Comparison of ENCODE assay signal across 10 cellular contexts in the genomic region with DNA sequence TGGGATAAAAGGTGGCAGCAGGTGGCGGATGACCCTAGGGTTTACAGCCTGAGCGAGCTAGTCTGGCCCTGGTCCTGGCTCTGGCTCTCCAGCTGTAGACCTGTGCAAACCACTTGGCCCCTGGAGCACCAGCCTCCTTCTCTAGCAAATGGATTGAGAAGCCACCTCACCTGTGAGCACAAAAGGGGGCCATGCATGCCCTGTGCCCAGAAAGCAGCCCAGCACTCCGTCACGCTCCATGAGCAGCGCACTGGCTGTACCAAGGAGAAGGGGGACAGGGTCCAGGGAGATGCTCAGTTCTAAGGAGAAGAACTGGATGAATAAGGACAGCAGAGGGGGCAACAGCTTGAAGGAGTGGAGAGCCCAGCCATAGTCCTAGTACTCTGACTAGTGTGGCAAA. TPM values are rescaled to one million over a fixed set of nuclear protein-coding genes. Genes with fewer than 3 reads are reported as not detected.
"Had no signal": no experiment of that assay in that cellular context is flagged by ENCODE, and none has a peak within 500 bp of the region (broad histone marks: within the 10 kb centered on the region; RNA-seq: fewer than 3 reads in every experiment).

No MANE protein-coding gene starts in this region.

- H3K9ac ChIP-seq: GM23248 had no signal

- H3K36me3 ChIP-seq: HAP-1 had no signal

- H3K4me3 Mint-ChIP-seq: HFFc6 had no signal

- ATAC-seq: HCT116, K562 had no signal

- H3K4me3 ChIP-seq: GM23248, HAP-1, K562 had no signal

- H2AFZ ChIP-seq: GM23248 had no signal

- DNase-seq: GM23248, GOT3, H7, HFFc6, IMR-90 had no signal

- H3K4me1 ChIP-seq: HAP-1 had no signal

- FAIRE-seq: HTR-8/SVneo, K562 had no signal

- H3K27ac Mint-ChIP-seq: HFFc6 had no signal

- H3K9me3 ChIP-seq: HAP-1 had no signal

- H3K27ac ChIP-seq: GM23248 had no signal

RNA-seq across cellular contexts. Expression of a gene that starts 46.9 kb away (rescaled TPM):
- total RNA-seq: GM23248, HFFc6, HT-29, IMR-90, K562 had no signal
- polyA plus RNA-seq: GM23248, IMR-90, K562 had no signal
